In the genomic region with DNA sequence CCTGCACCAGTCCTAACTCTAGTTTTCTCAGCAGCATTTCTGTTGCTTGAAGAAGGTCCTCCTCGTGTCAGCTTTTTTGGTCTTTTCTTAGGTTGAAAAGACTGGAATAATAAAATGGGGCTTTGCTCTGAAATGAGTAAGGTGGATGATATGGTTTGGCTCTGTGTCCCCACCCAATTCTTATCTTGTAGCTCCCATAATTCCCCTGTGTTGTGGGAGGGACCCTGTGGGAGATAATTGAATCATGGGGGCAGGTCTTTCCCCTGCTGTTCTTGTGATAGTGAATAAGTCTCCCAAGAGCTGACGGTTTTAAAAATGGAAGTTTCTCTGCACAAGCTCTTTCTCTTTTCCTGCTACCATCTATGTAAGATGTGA, we compare ENCODE assay signal across 1 cellular context.
TF ChIP-seq lines count a peak whose summit lies in the region.

No MANE protein-coding gene starts in this region.

TF ChIP-seq in K562, 482 proteins besides CTCF, POLR2A, EP300 and RAD21 (continued from another document):
- no peak for TF ChIP-seq ZNF407 (IDR thresholded peaks at IDR 0.05; ENCODE audit: low read depth)
- TF ChIP-seq MNT (conservative IDR thresholded peaks at IDR 0.05): 0 out of 4 replicates have a peak, but pooled peaks of 1 of the 2 experiments have one; percentile 16
- TF ChIP-seq IRF9 (tag; IDR thresholded peaks at IDR 0.05): no peak
- TF ChIP-seq, protein P1, sequence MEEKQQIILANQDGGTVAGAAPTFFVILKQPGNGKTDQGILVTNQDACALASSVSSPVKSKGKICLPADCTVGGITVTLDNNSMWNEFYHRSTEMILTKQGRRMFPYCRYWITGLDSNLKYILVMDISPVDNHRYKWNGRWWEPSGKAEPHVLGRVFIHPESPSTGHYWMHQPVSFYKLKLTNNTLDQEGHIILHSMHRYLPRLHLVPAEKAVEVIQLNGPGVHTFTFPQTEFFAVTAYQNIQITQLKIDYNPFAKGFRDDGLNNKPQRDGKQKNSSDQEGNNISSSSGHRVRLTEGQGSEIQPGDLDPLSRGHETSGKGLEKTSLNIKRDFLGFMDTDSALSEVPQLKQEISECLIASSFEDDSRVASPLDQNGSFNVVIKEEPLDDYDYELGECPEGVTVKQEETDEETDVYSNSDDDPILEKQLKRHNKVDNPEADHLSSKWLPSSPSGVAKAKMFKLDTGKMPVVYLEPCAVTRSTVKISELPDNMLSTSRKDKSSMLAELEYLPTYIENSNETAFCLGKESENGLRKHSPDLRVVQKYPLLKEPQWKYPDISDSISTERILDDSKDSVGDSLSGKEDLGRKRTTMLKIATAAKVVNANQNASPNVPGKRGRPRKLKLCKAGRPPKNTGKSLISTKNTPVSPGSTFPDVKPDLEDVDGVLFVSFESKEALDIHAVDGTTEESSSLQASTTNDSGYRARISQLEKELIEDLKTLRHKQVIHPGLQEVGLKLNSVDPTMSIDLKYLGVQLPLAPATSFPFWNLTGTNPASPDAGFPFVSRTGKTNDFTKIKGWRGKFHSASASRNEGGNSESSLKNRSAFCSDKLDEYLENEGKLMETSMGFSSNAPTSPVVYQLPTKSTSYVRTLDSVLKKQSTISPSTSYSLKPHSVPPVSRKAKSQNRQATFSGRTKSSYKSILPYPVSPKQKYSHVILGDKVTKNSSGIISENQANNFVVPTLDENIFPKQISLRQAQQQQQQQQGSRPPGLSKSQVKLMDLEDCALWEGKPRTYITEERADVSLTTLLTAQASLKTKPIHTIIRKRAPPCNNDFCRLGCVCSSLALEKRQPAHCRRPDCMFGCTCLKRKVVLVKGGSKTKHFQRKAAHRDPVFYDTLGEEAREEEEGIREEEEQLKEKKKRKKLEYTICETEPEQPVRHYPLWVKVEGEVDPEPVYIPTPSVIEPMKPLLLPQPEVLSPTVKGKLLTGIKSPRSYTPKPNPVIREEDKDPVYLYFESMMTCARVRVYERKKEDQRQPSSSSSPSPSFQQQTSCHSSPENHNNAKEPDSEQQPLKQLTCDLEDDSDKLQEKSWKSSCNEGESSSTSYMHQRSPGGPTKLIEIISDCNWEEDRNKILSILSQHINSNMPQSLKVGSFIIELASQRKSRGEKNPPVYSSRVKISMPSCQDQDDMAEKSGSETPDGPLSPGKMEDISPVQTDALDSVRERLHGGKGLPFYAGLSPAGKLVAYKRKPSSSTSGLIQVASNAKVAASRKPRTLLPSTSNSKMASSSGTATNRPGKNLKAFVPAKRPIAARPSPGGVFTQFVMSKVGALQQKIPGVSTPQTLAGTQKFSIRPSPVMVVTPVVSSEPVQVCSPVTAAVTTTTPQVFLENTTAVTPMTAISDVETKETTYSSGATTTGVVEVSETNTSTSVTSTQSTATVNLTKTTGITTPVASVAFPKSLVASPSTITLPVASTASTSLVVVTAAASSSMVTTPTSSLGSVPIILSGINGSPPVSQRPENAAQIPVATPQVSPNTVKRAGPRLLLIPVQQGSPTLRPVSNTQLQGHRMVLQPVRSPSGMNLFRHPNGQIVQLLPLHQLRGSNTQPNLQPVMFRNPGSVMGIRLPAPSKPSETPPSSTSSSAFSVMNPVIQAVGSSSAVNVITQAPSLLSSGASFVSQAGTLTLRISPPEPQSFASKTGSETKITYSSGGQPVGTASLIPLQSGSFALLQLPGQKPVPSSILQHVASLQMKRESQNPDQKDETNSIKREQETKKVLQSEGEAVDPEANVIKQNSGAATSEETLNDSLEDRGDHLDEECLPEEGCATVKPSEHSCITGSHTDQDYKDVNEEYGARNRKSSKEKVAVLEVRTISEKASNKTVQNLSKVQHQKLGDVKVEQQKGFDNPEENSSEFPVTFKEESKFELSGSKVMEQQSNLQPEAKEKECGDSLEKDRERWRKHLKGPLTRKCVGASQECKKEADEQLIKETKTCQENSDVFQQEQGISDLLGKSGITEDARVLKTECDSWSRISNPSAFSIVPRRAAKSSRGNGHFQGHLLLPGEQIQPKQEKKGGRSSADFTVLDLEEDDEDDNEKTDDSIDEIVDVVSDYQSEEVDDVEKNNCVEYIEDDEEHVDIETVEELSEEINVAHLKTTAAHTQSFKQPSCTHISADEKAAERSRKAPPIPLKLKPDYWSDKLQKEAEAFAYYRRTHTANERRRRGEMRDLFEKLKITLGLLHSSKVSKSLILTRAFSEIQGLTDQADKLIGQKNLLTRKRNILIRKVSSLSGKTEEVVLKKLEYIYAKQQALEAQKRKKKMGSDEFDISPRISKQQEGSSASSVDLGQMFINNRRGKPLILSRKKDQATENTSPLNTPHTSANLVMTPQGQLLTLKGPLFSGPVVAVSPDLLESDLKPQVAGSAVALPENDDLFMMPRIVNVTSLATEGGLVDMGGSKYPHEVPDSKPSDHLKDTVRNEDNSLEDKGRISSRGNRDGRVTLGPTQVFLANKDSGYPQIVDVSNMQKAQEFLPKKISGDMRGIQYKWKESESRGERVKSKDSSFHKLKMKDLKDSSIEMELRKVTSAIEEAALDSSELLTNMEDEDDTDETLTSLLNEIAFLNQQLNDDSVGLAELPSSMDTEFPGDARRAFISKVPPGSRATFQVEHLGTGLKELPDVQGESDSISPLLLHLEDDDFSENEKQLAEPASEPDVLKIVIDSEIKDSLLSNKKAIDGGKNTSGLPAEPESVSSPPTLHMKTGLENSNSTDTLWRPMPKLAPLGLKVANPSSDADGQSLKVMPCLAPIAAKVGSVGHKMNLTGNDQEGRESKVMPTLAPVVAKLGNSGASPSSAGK (IDR thresholded peaks at IDR 0.05): no peak
- TF ChIP-seq POLR2B (IDR thresholded peaks at IDR 0.05; ENCODE audit: low read depth, partially characterized antibody): no peak
- TF ChIP-seq, protein P2, sequence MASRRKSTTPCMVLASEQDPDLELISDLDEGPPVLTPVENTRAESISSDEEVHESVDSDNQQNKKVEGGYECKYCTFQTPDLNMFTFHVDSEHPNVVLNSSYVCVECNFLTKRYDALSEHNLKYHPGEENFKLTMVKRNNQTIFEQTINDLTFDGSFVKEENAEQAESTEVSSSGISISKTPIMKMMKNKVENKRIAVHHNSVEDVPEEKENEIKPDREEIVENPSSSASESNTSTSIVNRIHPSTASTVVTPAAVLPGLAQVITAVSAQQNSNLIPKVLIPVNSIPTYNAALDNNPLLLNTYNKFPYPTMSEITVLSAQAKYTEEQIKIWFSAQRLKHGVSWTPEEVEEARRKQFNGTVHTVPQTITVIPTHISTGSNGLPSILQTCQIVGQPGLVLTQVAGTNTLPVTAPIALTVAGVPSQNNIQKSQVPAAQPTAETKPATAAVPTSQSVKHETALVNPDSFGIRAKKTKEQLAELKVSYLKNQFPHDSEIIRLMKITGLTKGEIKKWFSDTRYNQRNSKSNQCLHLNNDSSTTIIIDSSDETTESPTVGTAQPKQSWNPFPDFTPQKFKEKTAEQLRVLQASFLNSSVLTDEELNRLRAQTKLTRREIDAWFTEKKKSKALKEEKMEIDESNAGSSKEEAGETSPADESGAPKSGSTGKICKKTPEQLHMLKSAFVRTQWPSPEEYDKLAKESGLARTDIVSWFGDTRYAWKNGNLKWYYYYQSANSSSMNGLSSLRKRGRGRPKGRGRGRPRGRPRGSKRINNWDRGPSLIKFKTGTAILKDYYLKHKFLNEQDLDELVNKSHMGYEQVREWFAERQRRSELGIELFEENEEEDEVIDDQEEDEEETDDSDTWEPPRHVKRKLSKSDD (conservative IDR thresholded peaks at IDR 0.05; ENCODE audit: low read length): no peak
- TF ChIP-seq TSC22D4 (tag; IDR thresholded peaks at IDR 0.05): no peak
- TF ChIP-seq MLX (CRISPR knock-in tag; conservative IDR thresholded peaks at IDR 0.05): no peak
- no peak for TF ChIP-seq ARID2 (IDR thresholded peaks at IDR 0.05)
